18 cellular contexts compared by ENCODE assay signal in the genomic region with DNA sequence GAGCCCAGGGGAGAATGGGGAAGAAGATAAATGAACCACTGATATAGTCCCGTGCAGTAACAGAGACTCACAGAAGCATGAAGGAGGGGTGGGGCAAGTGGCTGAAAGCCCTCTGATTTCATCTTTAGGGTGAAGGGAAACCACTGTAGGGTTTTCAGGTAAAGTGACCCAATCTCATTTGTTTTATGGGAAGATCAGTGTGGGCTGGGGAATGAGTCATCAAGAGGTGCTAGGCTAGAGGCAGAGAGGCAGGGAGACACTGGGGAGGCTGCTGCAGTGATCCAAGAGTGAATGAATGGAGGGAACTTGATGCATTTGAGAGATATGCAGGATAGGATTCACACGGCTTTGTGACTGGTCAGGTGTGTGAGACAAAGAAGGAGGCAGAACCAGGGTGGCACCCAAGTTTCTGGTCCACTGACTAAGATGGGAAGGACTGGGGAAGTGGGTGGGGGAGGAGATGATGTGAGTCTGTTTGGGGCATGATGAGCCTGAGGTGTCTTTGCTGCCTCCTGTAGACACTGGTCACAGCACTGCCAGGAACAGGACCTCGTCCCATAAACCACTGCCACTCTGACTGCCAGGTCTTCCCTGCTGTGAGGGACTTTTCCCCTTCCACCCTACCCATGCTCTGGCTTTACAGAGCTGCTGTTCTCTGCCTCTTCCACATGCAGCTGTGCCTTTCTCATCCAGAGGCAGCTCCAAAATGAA.
DNase-seq lines count a peak whose midpoint lies in the region; ATAC-seq and TF ChIP-seq lines count a peak whose summit lies in the region.
"Had no signal": no experiment of that assay in that cellular context is flagged by ENCODE, and none has a peak within 500 bp of the region (broad histone marks: within the 10 kb centered on the region; RNA-seq: fewer than 3 reads in every experiment).

No MANE protein-coding gene starts in this region.

- no peak overlapping the region for H3K4me2 ChIP-seq in mammary epithelial cell (ENCODE audit: insufficient read depth, low read depth, low read length)

- peaks cover 3% of the 10 kb centered on the region for H3K9me3 ChIP-seq in mammary epithelial cell (replicated peaks; ENCODE audit: insufficient read depth, low read length)
- no peaks in the 10 kb centered on the region for H3K9me3 ChIP-seq in MG63
- H3K9me3 ChIP-seq: HAP-1 had no signal

- CTCF ChIA-PET in mammary epithelial cell (lab: Charles Lee; ENCODE audit: low non-redundant PET), result no interaction called here

- H3K79me2 ChIP-seq in mammary epithelial cell (ENCODE audit: insufficient read depth, low read length), result no peaks in the 10 kb centered on the region

- no peaks in the 10 kb centered on the region for H3K27me3 ChIP-seq in mammary epithelial cell (ENCODE audit: insufficient read depth, low read length)
- H3K27me3 ChIP-seq in MG63, result peaks cover 2% of the 10 kb centered on the region; the same call in 1 of the 2 replicates
- H3K27me3 ChIP-seq: brain microvascular endothelial cell had no signal

- no peak for TF ChIP-seq CTCF in mammary epithelial cell (conservative IDR thresholded peaks at IDR 0.05 in 1 of 2, IDR thresholded peaks at IDR 0.05 in 1 of 2; ENCODE audit: extremely low read depth in 1 of 2, insufficient read depth in 1 of 2, low read depth in 1 of 2, low read length in 2 of 2)

- intact Hi-C loops in mammary epithelial cell (cut with micrococcal nuclease), result no loop called here

- no peak overlapping the region for H3K4me3 ChIP-seq in mammary epithelial cell (replicated peaks in 1 of 3; ENCODE audit: insufficient read depth in 1 of 3, low read depth in 2 of 3, low read length in 3 of 3)
- H3K4me3 ChIP-seq in MG63, result no peak overlapping the region
- H3K4me3 ChIP-seq: HAP-1 had no signal

- dilution Hi-C loops in mammary epithelial cell (cut with HindIII; ENCODE audit: low sequenced_read_pairs), result loop anchor here (5.0 kb wide), 1 partner anchor 36 kb away; no protein-coding TSS in a partner anchor

- 51% methylated on average over 2 of the region's 3 CpGs for WGBS in mammary epithelial cell (ENCODE audit: low coverage, missing lambda C conversion rate)

- H4K20me1 ChIP-seq in mammary epithelial cell (ENCODE audit: insufficient read depth, low read length), result no peaks in the 10 kb centered on the region

- H2AFZ ChIP-seq in mammary epithelial cell (ENCODE audit: low read depth, low read length), result no peak overlapping the region

- no TSS peak for BruUV-seq in mammary epithelial cell (replicated peaks; lab: Mats Ljungman, UMichigan)

- DNase-seq in Caki2 (ENCODE audit: low read depth) (peak; percentile 37), mammary epithelial cell (peak; percentile 79), MG63 (no peak), DMS79 treated with DMSO at 0.1 percent for 48 hours (lab: John Stamatoyannopoulos, UW) (no peak), NCI-H524 (lab: John Stamatoyannopoulos, UW) (no peak)
- DNase-seq in activated CD8-positive, alpha-beta memory T cell treated with anti-CD3 and anti-CD28 coated beads for 24 hours, result no peak
- DNase-seq: activated CD4-positive, alpha-beta T cell treated with anti-CD3 and anti-CD28 coated beads, Interleukin-2, amount 50 U/mL, for 1 hour; activated effector memory CD4-positive, alpha-beta T cell treated with anti-CD3 and anti-CD28 coated beads, Interleukin-2, amount 50 U/mL, for 16 hours; brain microvascular endothelial cell; endodermal cell; left cardiac atrium; naive B cell; NCI-H146; NCI-H526 treated with DMSO at 0.1 percent for 48 hours; stimulated activated CD4-positive, alpha-beta T cell treated with anti-CD3 and anti-CD28 coated beads, Interleukin-2, amount 100 ng/mL, for 48 hours had no signal

- no peak overlapping the region for H3K9ac ChIP-seq in mammary epithelial cell (ENCODE audit: insufficient read depth, low read length)

- in situ Hi-C loops in Caki2 (cut with HindIII; ENCODE audit: low pct_unique_long_range_greater_than_20kb, low sequenced_read_pairs), result no loop called here
- in situ Hi-C loops in mammary epithelial cell (cut with MboI; ENCODE audit: low sequenced_read_pairs in 2 of 2), result no loop called here

- ATAC-seq in GM18868 (IDR thresholded peaks at IDR 0.05; ENCODE audit: unreplicated experiment), result peak; percentile 78
- peak; percentile 77 for ATAC-seq in HG02852 (IDR thresholded peaks at IDR 0.05; ENCODE audit: unreplicated experiment)
- ATAC-seq: left cardiac atrium had no signal

- H3K36me3 ChIP-seq in mammary epithelial cell (ENCODE audit: insufficient read depth, low read length) (no peaks in the 10 kb centered on the region), MG63 (no peaks in the 10 kb centered on the region)
- H3K36me3 ChIP-seq: brain microvascular endothelial cell, HAP-1 had no signal

- peaks cover 10% of the 10 kb centered on the region for H3K4me1 ChIP-seq in mammary epithelial cell (ENCODE audit: insufficient read depth, low read length)
- H3K4me1 ChIP-seq: HAP-1 had no signal

- no peak overlapping the region for H3K27ac ChIP-seq in mammary epithelial cell (ENCODE audit: insufficient read depth, low read depth, low read length)
- H3K27ac ChIP-seq: brain microvascular endothelial cell had no signal

Comparison
In these comparisons a context has a peak if more than half of its experiments do, and no peak if none do; other contexts are left out.
1. DNase-seq: peak in Caki2 (single experiment) and mammary epithelial cell (single experiment); none in MG63 (single experiment), activated CD8-positive, alpha-beta memory T cell treated with anti-CD3 and anti-CD28 coated beads for 24 hours (single experiment), DMS79 treated with DMSO at 0.1 percent for 48 hours (single experiment) and NCI-H524 (0 of 2).